ENCODE assay signal across 10 cellular contexts in genomic region chr12:52867636-52868035, GRCh38. TPM values are rescaled to one million over a fixed set of nuclear protein-coding genes. Genes with fewer than 3 reads are reported as not detected.
DNase-seq lines count a peak whose midpoint lies in the region; ATAC-seq and TF ChIP-seq lines count a peak whose summit lies in the region.
"Had no signal": no experiment of that assay in that cellular context is flagged by ENCODE, and none has a peak within 500 bp of the region (broad histone marks: within the 10 kb centered on the region; RNA-seq: fewer than 3 reads in every experiment).

No MANE protein-coding gene starts in this region.

- peaks cover under 1% of the 10 kb centered on the region for H3K27me3 Mint-ChIP-seq in activated CD8-positive, alpha-beta memory T cell treated with anti-CD3 and anti-CD28 coated beads, Interleukin-2, amount 10 ng/mL, durations not matched to agents 7 days and 5 days
- H3K27me3 Mint-ChIP-seq in activated naive CD4-positive, alpha-beta T cell treated with anti-CD3 and anti-CD28 coated beads for 36 hours (ENCODE audit: low read depth) = no peaks in the 10 kb centered on the region

- no peak overlapping the region for H3K27ac Mint-ChIP-seq in activated CD8-positive, alpha-beta memory T cell treated with anti-CD3 and anti-CD28 coated beads, Interleukin-2, amount 10 ng/mL, durations not matched to agents 7 days and 5 days
- H3K27ac Mint-ChIP-seq in activated naive CD4-positive, alpha-beta T cell treated with anti-CD3 and anti-CD28 coated beads for 36 hours = no peak overlapping the region

- TF ChIP-seq POLR2A in right lobe of liver (IDR thresholded peaks at IDR 0.05) (no peak), transverse colon (IDR thresholded peaks at IDR 0.05) (no peak), sigmoid colon (IDR thresholded peaks at IDR 0.05) (no peak)

- no peaks in the 10 kb centered on the region for H3K9me3 ChIP-seq in right lobe of liver
- H3K9me3 ChIP-seq in transverse colon = no peaks in the 10 kb centered on the region
- no peaks in the 10 kb centered on the region for H3K9me3 ChIP-seq in sigmoid colon

- 28% methylated on average over 7 of the region's 9 CpGs for WGBS in right lobe of liver (ENCODE audit: insufficient coverage, low coverage, low lambda C conversion rate, missing lambda C conversion rate)
- WGBS in transverse colon (ENCODE audit: low coverage in 1 of 2), 2 donors = 10 to 25% methylated on average over 2 to 9 of the region's 9 CpGs
- WGBS in sigmoid colon, 2 donors = 8 to 20% methylated on average over 9 of the region's 9 CpGs

- H3K27ac ChIP-seq in right lobe of liver (no peak overlapping the region), transverse colon (peak overlapping the region in 2 of 4 donors; percentile 37 to 53), sigmoid colon (no peak overlapping the region)

- peak; percentile 59 for DNase-seq in activated CD8-positive, alpha-beta memory T cell treated with anti-CD3 and anti-CD28 coated beads, Interleukin-2, amount 50 U/mL, for 4 hours
- no peak for DNase-seq in activated CD8-positive, alpha-beta memory T cell treated with anti-CD3 and anti-CD28 coated beads, Interleukin-2, amount 10 ng/mL, durations not matched to agents 7 days and 5 days
- peak; percentile 35 for DNase-seq in activated naive CD4-positive, alpha-beta T cell treated with anti-CD3 and anti-CD28 coated beads for 36 hours
- DNase-seq in right lobe of liver (peak in 1 of 3 donors; percentile 53), transverse colon (peak; percentile 74), GM10266 (ENCODE audit: extremely low spot score) (no peak), sigmoid colon (no peak)
- DNase-seq: mesenchymal stem cell, NCI-H446 treated with DMSO at 0.1 percent for 48 hours had no signal

- TF ChIP-seq CTCF in right lobe of liver (IDR thresholded peaks at IDR 0.05) (no peak), transverse colon (IDR thresholded peaks at IDR 0.05) (no peak), GM10266 (IDR thresholded peaks at IDR 0.05; ENCODE audit: control insufficient read depth, insufficient read depth, low read depth, missing control alignments) (no peak), sigmoid colon (IDR thresholded peaks at IDR 0.05) (no peak)

- no peaks in the 10 kb centered on the region for H3K36me3 ChIP-seq in right lobe of liver
- no peaks in the 10 kb centered on the region for H3K36me3 ChIP-seq in transverse colon
- no peaks in the 10 kb centered on the region for H3K36me3 ChIP-seq in sigmoid colon

- no peak for ATAC-seq in activated CD8-positive, alpha-beta memory T cell treated with anti-CD3 and anti-CD28 coated beads, Interleukin-2, amount 10 ng/mL, durations not matched to agents 7 days and 5 days
- peak; percentile 25 to 44 (median 28) for ATAC-seq in right lobe of liver
- no peak for ATAC-seq in HG02678 (IDR thresholded peaks at IDR 0.05; ENCODE audit: unreplicated experiment)

- CTCF ChIA-PET in activated CD8-positive, alpha-beta memory T cell treated with anti-CD3 and anti-CD28 coated beads, Interleukin-2, amount 10 ng/mL, durations not matched to agents 7 days and 5 days (lab: Charles Lee) = interaction anchor here (0.8 to 22.1 kb wide), 4 partner anchors 14 to 287 kb away, joined by 3 to 459 read pairs (median 92); partner anchors contain the start of gene KRT74
- CTCF ChIA-PET in activated naive CD4-positive, alpha-beta T cell treated with anti-CD3 and anti-CD28 coated beads for 36 hours (lab: Charles Lee) = interaction anchor here (0.6 to 8.2 kb wide), 6 partner anchors 14 to 588 kb away, joined by 3 to 116 read pairs (median 3); no protein-coding TSS in a partner anchor

- H3K4me1 ChIP-seq in right lobe of liver (no peaks in the 10 kb centered on the region), transverse colon (peaks cover 16 to 37% (median 35%) of the 10 kb centered on the region in 4 donors), sigmoid colon (peaks cover 0 to 5% (median 2%) of the 10 kb centered on the region in 4 donors)

- H3K4me3 ChIP-seq in right lobe of liver = no peak overlapping the region
- no peak overlapping the region for H3K4me3 ChIP-seq in transverse colon
- no peak overlapping the region for H3K4me3 ChIP-seq in sigmoid colon

- H3K36me3 Mint-ChIP-seq in activated CD8-positive, alpha-beta memory T cell treated with anti-CD3 and anti-CD28 coated beads, Interleukin-2, amount 10 ng/mL, durations not matched to agents 7 days and 5 days = no peaks in the 10 kb centered on the region
- H3K36me3 Mint-ChIP-seq in activated naive CD4-positive, alpha-beta T cell treated with anti-CD3 and anti-CD28 coated beads for 36 hours (ENCODE audit: low read depth) = no peaks in the 10 kb centered on the region

- H3K27me3 ChIP-seq in right lobe of liver (no peaks in the 10 kb centered on the region), transverse colon (no peaks in the 10 kb centered on the region), sigmoid colon (no peaks in the 10 kb centered on the region)

- no peaks in the 10 kb centered on the region for H3K4me1 Mint-ChIP-seq in activated CD8-positive, alpha-beta memory T cell treated with anti-CD3 and anti-CD28 coated beads, Interleukin-2, amount 10 ng/mL, durations not matched to agents 7 days and 5 days
- peaks cover 17% of the 10 kb centered on the region for H3K4me1 Mint-ChIP-seq in activated naive CD4-positive, alpha-beta T cell treated with anti-CD3 and anti-CD28 coated beads for 36 hours (ENCODE audit: low read depth)

- in situ Hi-C loops in transverse colon (cut with MboI; ENCODE audit: low pct_ligation_motif_present in 1 of 4, low pct_unique_long_range_greater_than_20kb in 1 of 4, low sequenced_read_pairs in 3 of 4) = loop anchor here in 2 of 4 donors (10.0 to 25.0 kb wide), 2 partner anchors 480 to 483 kb away; partner anchors contain the start of gene KRT84 (in 2 of the 2)

- no peak overlapping the region for H3K4me3 Mint-ChIP-seq in activated CD8-positive, alpha-beta memory T cell treated with anti-CD3 and anti-CD28 coated beads, Interleukin-2, amount 10 ng/mL, durations not matched to agents 7 days and 5 days
- H3K4me3 Mint-ChIP-seq in activated naive CD4-positive, alpha-beta T cell treated with anti-CD3 and anti-CD28 coated beads for 36 hours = no peak overlapping the region

- no peaks in the 10 kb centered on the region for H3K9me3 Mint-ChIP-seq in activated CD8-positive, alpha-beta memory T cell treated with anti-CD3 and anti-CD28 coated beads, Interleukin-2, amount 10 ng/mL, durations not matched to agents 7 days and 5 days (ENCODE audit: low read depth)
- H3K9me3 Mint-ChIP-seq in activated naive CD4-positive, alpha-beta T cell treated with anti-CD3 and anti-CD28 coated beads for 36 hours = no peaks in the 10 kb centered on the region

- intact Hi-C loops in activated naive CD4-positive, alpha-beta T cell treated with anti-CD3 and anti-CD28 coated beads for 36 hours (cut with micrococcal nuclease) = no loop called here
- intact Hi-C loops in right lobe of liver (cut with DNase I) = no loop called here
- intact Hi-C loops in transverse colon (cut with DNase I; ENCODE audit: low total_unique reads) = no loop called here
- intact Hi-C loops in sigmoid colon (cut with DNase I) = no loop called here

- TF ChIP-seq EP300 in transverse colon (IDR thresholded peaks at IDR 0.05; ENCODE audit: low read depth) (no peak), sigmoid colon (IDR thresholded peaks at IDR 0.05) (no peak)

RNA-seq across cellular contexts. Expression of gene KRT78, which starts 18.8 kb away (rescaled TPM):
- total RNA-seq in activated CD8-positive, alpha-beta memory T cell treated with anti-CD3 and anti-CD28 coated beads, Interleukin-2, amount 10 ng/mL, durations not matched to agents 7 days and 5 days = not detected
- not detected for total RNA-seq in activated naive CD4-positive, alpha-beta T cell treated with anti-CD3 and anti-CD28 coated beads for 36 hours
- not detected for total RNA-seq in right lobe of liver
- not detected for total RNA-seq in transverse colon
- not detected for total RNA-seq in sigmoid colon
- polyA plus RNA-seq in sigmoid colon = 1 to 10 TPM in 1 of 3 donors, under 1 TPM in 1, not detected in 1; 0.20 to 5.4 TPM

RNA-seq across cellular contexts. Expression of gene KRT79, which starts 33.5 kb away (rescaled TPM):
- under 1 TPM in 1 of 2 experiments, not detected in 1; 0.23 TPM for total RNA-seq in activated CD8-positive, alpha-beta memory T cell treated with anti-CD3 and anti-CD28 coated beads, Interleukin-2, amount 10 ng/mL, durations not matched to agents 7 days and 5 days
- total RNA-seq in activated naive CD4-positive, alpha-beta T cell treated with anti-CD3 and anti-CD28 coated beads for 36 hours = not detected
- total RNA-seq in right lobe of liver (not detected), transverse colon (not detected), sigmoid colon (not detected)
- under 1 TPM in 1 of 3 donors, not detected in 2; 0.16 TPM for polyA plus RNA-seq in sigmoid colon

RNA-seq across cellular contexts. Expression of gene KRT8, which starts 37.2 kb away (rescaled TPM):
- under 1 TPM; 0.26 to 0.41 TPM for total RNA-seq in activated CD8-positive, alpha-beta memory T cell treated with anti-CD3 and anti-CD28 coated beads, Interleukin-2, amount 10 ng/mL, durations not matched to agents 7 days and 5 days
- total RNA-seq in activated naive CD4-positive, alpha-beta T cell treated with anti-CD3 and anti-CD28 coated beads for 36 hours = under 1 TPM; 0.24 to 0.40 TPM
- total RNA-seq in right lobe of liver (1,000 to 10,000 TPM in 1 of 6 experiments, 100 to 1,000 TPM in 5; 149 to 1,003 (median 436) TPM), transverse colon (1,000 to 10,000 TPM; 1,016 to 3,505 (median 2,245) TPM), sigmoid colon (10 to 100 TPM; 20.6 to 63.1 (median 35.5) TPM)
- 1,000 to 10,000 TPM; 3,181 to 3,526 (median 3,402) TPM for polyA plus RNA-seq in sigmoid colon

RNA-seq across cellular contexts. Expression of gene KRT4, which starts 53.7 kb away (rescaled TPM):
- not detected for total RNA-seq in activated CD8-positive, alpha-beta memory T cell treated with anti-CD3 and anti-CD28 coated beads, Interleukin-2, amount 10 ng/mL, durations not matched to agents 7 days and 5 days
- not detected for total RNA-seq in activated naive CD4-positive, alpha-beta T cell treated with anti-CD3 and anti-CD28 coated beads for 36 hours
- not detected for total RNA-seq in right lobe of liver
- not detected for total RNA-seq in transverse colon
- total RNA-seq in sigmoid colon = not detected
- 10 to 100 TPM in 1 of 3 donors, under 1 TPM in 1, not detected in 1; 0.86 to 18.6 TPM for polyA plus RNA-seq in sigmoid colon

Comparison
In these comparisons a context has a peak if more than half of its experiments do, and no peak if none do; other contexts are left out.
1. DNase-seq: peak in activated CD8-positive, alpha-beta memory T cell treated with anti-CD3 and anti-CD28 coated beads, Interleukin-2, amount 50 U/mL, for 4 hours (single experiment), activated naive CD4-positive, alpha-beta T cell treated with anti-CD3 and anti-CD28 coated beads for 36 hours (single experiment) and transverse colon (single experiment); none in activated CD8-positive, alpha-beta memory T cell treated with anti-CD3 and anti-CD28 coated beads, Interleukin-2, amount 10 ng/mL, durations not matched to agents 7 days and 5 days (single experiment), GM10266 (single experiment) and sigmoid colon (single experiment).
2. ATAC-seq: peak in right lobe of liver (4 of 4); none in activated CD8-positive, alpha-beta memory T cell treated with anti-CD3 and anti-CD28 coated beads, Interleukin-2, amount 10 ng/mL, durations not matched to agents 7 days and 5 days (single experiment) and HG02678 (single experiment).
3. RNA of gene KRT8, which starts 37.2 kb away (total RNA-seq): 1,016 to 3,505 TPM in transverse colon, 149 to 1,003 TPM in right lobe of liver and 20.6 to 63.1 TPM in sigmoid colon; 0.26 to 0.41 TPM in activated CD8-positive, alpha-beta memory T cell treated with anti-CD3 and anti-CD28 coated beads, Interleukin-2, amount 10 ng/mL, durations not matched to agents 7 days and 5 days and 0.24 to 0.40 TPM in activated naive CD4-positive, alpha-beta T cell treated with anti-CD3 and anti-CD28 coated beads for 36 hours; every median in the first group is over 10 times any median in the second.